ENCODE assay signal across 1 cellular context in genomic region chr19:39958942-39959341, GRCh38. TPM values are rescaled to one million over a fixed set of nuclear protein-coding genes. Genes with fewer than 3 reads are reported as not detected.
"Had no signal": no experiment of that assay in that cellular context is flagged by ENCODE, and none has a peak within 500 bp of the region (broad histone marks: within the 10 kb centered on the region; RNA-seq: fewer than 3 reads in every experiment).

No MANE protein-coding gene starts in this region.

RNA-seq across cellular contexts. Expression of gene FCGBP, which starts 24.5 kb away (rescaled TPM):
- total RNA-seq: endothelial cell of umbilical vein had no signal
